31 cellular contexts compared by ENCODE assay signal in genomic region chr7:149322737-149323136, GRCh38.
DNase-seq lines count a peak whose midpoint lies in the region; ATAC-seq and TF ChIP-seq lines count a peak whose summit lies in the region.
"Had no signal": no experiment of that assay in that cellular context is flagged by ENCODE, and none has a peak within 500 bp of the region (broad histone marks: within the 10 kb centered on the region; RNA-seq: fewer than 3 reads in every experiment).

No MANE protein-coding gene starts in this region.

- peak overlapping the region; percentile 78 for H3K4me3 Mint-ChIP-seq in activated naive CD4-positive, alpha-beta T cell treated with anti-CD3 and anti-CD28 coated beads, Interleukin-2, amount 50 U/mL, for 24 hours
- peak overlapping the region; percentile 51 for H3K4me3 Mint-ChIP-seq in osteocyte (ENCODE audit: unreplicated experiment)

- H3K9ac ChIP-seq in Karpas-422 (ENCODE audit: low read length), result no peak overlapping the region

- DNase-seq in activated naive CD4-positive, alpha-beta T cell (lab: John Stamatoyannopoulos, UW), result no peak
- no peak for DNase-seq in Karpas-422
- DNase-seq in brain microvascular endothelial cell, result no peak
- DNase-seq in osteocyte (ENCODE audit: extremely low spot score, unreplicated experiment), result no peak
- no peak for DNase-seq in DMS53 treated with DMSO at 0.1 percent for 48 hours (lab: John Stamatoyannopoulos, UW; ENCODE audit: unreplicated experiment)
- no peak for DNase-seq in activated CD4-positive, CD25-positive, alpha-beta regulatory T cell (lab: John Stamatoyannopoulos, UW)
- DNase-seq: activated CD4-positive, alpha-beta T cell treated with anti-CD3 and anti-CD28 coated beads, Interleukin-2, amount 50 U/mL, for 4 hours; activated CD8-positive, alpha-beta memory T cell treated with anti-CD3 and anti-CD28 coated beads, Interleukin-2, amount 50 U/mL, for 48 hours; BE2C; central memory CD4-positive, alpha-beta T cell; dermis blood vessel endothelial cell; DMS153; foreskin keratinocyte; HCEC 1CT; head of caudate nucleus; left ventricle myocardium inferior; NCI-H1048; NCI-H1694; NCI-H446 treated with DMSO at 0.1 percent for 48 hours; NCI-H82; occipital lobe; SIG-M5; stimulated activated CD4-positive, alpha-beta T cell treated with anti-CD3 and anti-CD28 coated beads, Interleukin-15, amount 100 ng/mL, for 24 hours; stimulated activated CD4-positive, alpha-beta T cell treated with anti-CD3 and anti-CD28 coated beads, Interleukin-4, amount 100 ng/mL, for 4 hours; T-helper 9 cell; transverse colon had no signal

- no peaks in the 10 kb centered on the region for H3K27me3 ChIP-seq in Karpas-422 (ENCODE audit: low read length)
- H3K27me3 ChIP-seq in brain microvascular endothelial cell (replicated peaks), result no peaks in the 10 kb centered on the region
- H3K27me3 ChIP-seq: transverse colon had no signal

- H2AFZ ChIP-seq in Karpas-422 (ENCODE audit: low read length), result peak overlapping the region; percentile 70; the same call in 1 of the 2 replicates

- H3K36me3 ChIP-seq in Karpas-422 (ENCODE audit: insufficient read depth, low read length) (no peaks in the 10 kb centered on the region), brain microvascular endothelial cell (replicated peaks) (no peaks in the 10 kb centered on the region)
- H3K36me3 ChIP-seq: BE2C, left ventricle myocardium inferior, transverse colon had no signal

- H3K27ac ChIP-seq in Karpas-422 (ENCODE audit: low read length), result no peak overlapping the region
- H3K27ac ChIP-seq in brain microvascular endothelial cell, result peak overlapping the region; percentile 53
- H3K27ac ChIP-seq: foreskin keratinocyte, left ventricle myocardium inferior, transverse colon had no signal

- TF ChIP-seq CTCF in brain microvascular endothelial cell (IDR thresholded peaks at IDR 0.05; ENCODE audit: low read depth, low read length, missing control alignments) (no peak), osteocyte (IDR thresholded peaks at IDR 0.05) (no peak)

- H3K4me3 ChIP-seq in Karpas-422 (ENCODE audit: low read length) (no peak overlapping the region), brain microvascular endothelial cell (ENCODE audit: low read depth, low read length) (no peak overlapping the region)

- H3K9me3 Mint-ChIP-seq in activated naive CD4-positive, alpha-beta T cell treated with anti-CD3 and anti-CD28 coated beads, Interleukin-2, amount 50 U/mL, for 24 hours, result no peaks in the 10 kb centered on the region
- no peaks in the 10 kb centered on the region for H3K9me3 Mint-ChIP-seq in osteocyte (ENCODE audit: unreplicated experiment)

- no peaks in the 10 kb centered on the region for H3K9me2 ChIP-seq in Karpas-422 (replicated peaks; ENCODE audit: insufficient read depth, low read length)

- no peak overlapping the region for H3K4me2 ChIP-seq in Karpas-422 (ENCODE audit: low read depth, low read length, poor library complexity, severe bottlenecking)

- H3K4me1 Mint-ChIP-seq in activated naive CD4-positive, alpha-beta T cell treated with anti-CD3 and anti-CD28 coated beads, Interleukin-2, amount 50 U/mL, for 24 hours, result peaks cover 17% of the 10 kb centered on the region
- H3K4me1 Mint-ChIP-seq in osteocyte (ENCODE audit: unreplicated experiment), result peaks cover 10% of the 10 kb centered on the region

- H3K79me2 ChIP-seq in Karpas-422 (ENCODE audit: low read length), result no peaks in the 10 kb centered on the region

- in situ Hi-C loops in brain microvascular endothelial cell (cut with HindIII; ENCODE audit: low pct_ligation_motif_present, low sequenced_read_pairs), result no loop called here

- peaks cover 4% of the 10 kb centered on the region; the same call in 1 of the 2 replicates for H3K9me3 ChIP-seq in Karpas-422 (ENCODE audit: low read length)
- H3K9me3 ChIP-seq: BE2C, left ventricle myocardium inferior, transverse colon had no signal

- ATAC-seq in GM18517 (IDR thresholded peaks at IDR 0.05; ENCODE audit: unreplicated experiment), result no peak
- ATAC-seq: esophagus mucosa; naive thymus-derived CD4-positive, alpha-beta T cell had no signal

- peaks cover 15% of the 10 kb centered on the region for H3K4me1 ChIP-seq in Karpas-422 (ENCODE audit: low read length)
- H3K4me1 ChIP-seq: BE2C, left ventricle myocardium inferior, transverse colon had no signal

- H3K27ac Mint-ChIP-seq in activated naive CD4-positive, alpha-beta T cell treated with anti-CD3 and anti-CD28 coated beads, Interleukin-2, amount 50 U/mL, for 24 hours, result no peak overlapping the region
- peak overlapping the region; percentile 77 for H3K27ac Mint-ChIP-seq in osteocyte (ENCODE audit: unreplicated experiment)
- H3K27ac Mint-ChIP-seq: activated naive CD8-positive, alpha-beta T cell had no signal

- no peaks in the 10 kb centered on the region for H3K27me3 Mint-ChIP-seq in activated naive CD4-positive, alpha-beta T cell treated with anti-CD3 and anti-CD28 coated beads, Interleukin-2, amount 50 U/mL, for 24 hours
- peaks cover 13% of the 10 kb centered on the region for H3K27me3 Mint-ChIP-seq in osteocyte (ENCODE audit: unreplicated experiment)

- H3K36me3 Mint-ChIP-seq in activated naive CD4-positive, alpha-beta T cell treated with anti-CD3 and anti-CD28 coated beads, Interleukin-2, amount 50 U/mL, for 24 hours, result peaks cover 1% of the 10 kb centered on the region
- no peaks in the 10 kb centered on the region for H3K36me3 Mint-ChIP-seq in osteocyte (ENCODE audit: unreplicated experiment)
- H3K36me3 Mint-ChIP-seq: activated naive CD8-positive, alpha-beta T cell had no signal

- no peaks in the 10 kb centered on the region for H4K20me1 ChIP-seq in Karpas-422 (ENCODE audit: insufficient read depth, low read depth, low read length)
